8 cellular contexts compared by ENCODE assay signal in genomic region chr1:246689409-246689997, GRCh38. TPM values are rescaled to one million over a fixed set of nuclear protein-coding genes. Genes with fewer than 3 reads are reported as not detected.
DNase-seq lines count a peak whose midpoint lies in the region; ATAC-seq, FAIRE-seq and TF ChIP-seq lines count a peak whose summit lies in the region.

No MANE protein-coding gene starts in this region.

- TF ChIP-seq CTCF in osteoblast (IDR thresholded peaks at IDR 0.05; ENCODE audit: extremely low read depth, low read depth, low read length): peak; percentile 94

- no peaks in the 10 kb centered on the region for H3K36me3 ChIP-seq in osteoblast (ENCODE audit: insufficient read depth, low read length)

- peak; percentile 100 for ATAC-seq in GM21529 (IDR thresholded peaks at IDR 0.05; ENCODE audit: unreplicated experiment)
- peak; percentile 96 for ATAC-seq in activated T-cell treated with anti-CD3 and anti-CD28 coated beads, Interleukin-2, amount 50 U/mL, for 72 hours (replicated peaks in 1 of 2)

- H3K27ac ChIP-seq in osteoblast (ENCODE audit: low read depth, low read length): no peak overlapping the region

- H3K4me3 ChIP-seq in osteoblast (ENCODE audit: insufficient read depth, low read length): peak overlapping the region; percentile 68

- no peaks in the 10 kb centered on the region for H3K79me2 ChIP-seq in osteoblast (ENCODE audit: insufficient read depth, low read length)

- H3K27me3 Mint-ChIP-seq in activated T-cell treated with anti-CD3 and anti-CD28 coated beads, Interleukin-2, amount 50 U/mL, for 72 hours (ENCODE audit: low read depth): no peaks in the 10 kb centered on the region

- no peak for FAIRE-seq in frontal cortex (lab: Jason Lieb, UNC)

- peaks cover 3 to 4% of the 10 kb centered on the region in 2 donors for H3K36me3 Mint-ChIP-seq in activated T-cell treated with anti-CD3 and anti-CD28 coated beads, Interleukin-2, amount 50 U/mL, for 72 hours (ENCODE audit: insufficient read depth in 2 of 2)

- H3K27ac Mint-ChIP-seq in activated T-cell treated with anti-CD3 and anti-CD28 coated beads, Interleukin-2, amount 50 U/mL, for 72 hours: no peak overlapping the region

- H3K4me3 Mint-ChIP-seq in activated T-cell treated with anti-CD3 and anti-CD28 coated beads, Interleukin-2, amount 50 U/mL, for 72 hours: peak overlapping the region in 1 of 2 donors; percentile 42

- H3K4me1 ChIP-seq in osteoblast (ENCODE audit: insufficient read depth, low read length): no peaks in the 10 kb centered on the region

- no peaks in the 10 kb centered on the region for H4K20me1 ChIP-seq in osteoblast (ENCODE audit: insufficient read depth, low read length)

- H3K4me1 Mint-ChIP-seq in activated T-cell treated with anti-CD3 and anti-CD28 coated beads, Interleukin-2, amount 50 U/mL, for 72 hours (ENCODE audit: low read depth): peaks cover 9% of the 10 kb centered on the region

- H3K27me3 ChIP-seq in osteoblast (ENCODE audit: insufficient read depth, low read length): no peaks in the 10 kb centered on the region

- DNase-seq in EL (peak; percentile 87), HuH-7 (ENCODE audit: low spot score) (peak; percentile 88), NOMO-1 treated with dmso at 0.1 percent for 144 hours (lab: John Stamatoyannopoulos, UW; ENCODE audit: unreplicated experiment) (peak; percentile 53), frontal cortex (ENCODE audit: low spot score in 2 of 2) (peak; percentile 63 to 83), osteoblast (ENCODE audit: insufficient read length, low spot score, missing footprints) (peak; percentile 97), T-helper 9 cell (no peak)
- peak; percentile 56 to 62 for DNase-seq in activated T-cell treated with anti-CD3 and anti-CD28 coated beads, Interleukin-2, amount 50 U/mL, for 72 hours

- no peaks in the 10 kb centered on the region for H3K9me3 ChIP-seq in osteoblast (ENCODE audit: low read depth, low read length)

- H2AFZ ChIP-seq in osteoblast (ENCODE audit: low read length): peak overlapping the region; percentile 87

- H3K9me3 Mint-ChIP-seq in activated T-cell treated with anti-CD3 and anti-CD28 coated beads, Interleukin-2, amount 50 U/mL, for 72 hours: peaks cover 1 to 4% of the 10 kb centered on the region in 2 donors

- H3K4me2 ChIP-seq in osteoblast (ENCODE audit: insufficient read depth, low read length): peak overlapping the region; percentile 87

RNA-seq across cellular contexts. Expression of gene SCCPDH, which starts 34.7 kb away (rescaled TPM):
- total RNA-seq in activated T-cell treated with anti-CD3 and anti-CD28 coated beads, Interleukin-2, amount 50 U/mL, for 72 hours: 10 to 100 TPM; 20.7 to 23.7 TPM
- total RNA-seq in frontal cortex (79.9 TPM), osteoblast (49.9 and 56.3 TPM in 2 replicates)
